In the genomic region with DNA sequence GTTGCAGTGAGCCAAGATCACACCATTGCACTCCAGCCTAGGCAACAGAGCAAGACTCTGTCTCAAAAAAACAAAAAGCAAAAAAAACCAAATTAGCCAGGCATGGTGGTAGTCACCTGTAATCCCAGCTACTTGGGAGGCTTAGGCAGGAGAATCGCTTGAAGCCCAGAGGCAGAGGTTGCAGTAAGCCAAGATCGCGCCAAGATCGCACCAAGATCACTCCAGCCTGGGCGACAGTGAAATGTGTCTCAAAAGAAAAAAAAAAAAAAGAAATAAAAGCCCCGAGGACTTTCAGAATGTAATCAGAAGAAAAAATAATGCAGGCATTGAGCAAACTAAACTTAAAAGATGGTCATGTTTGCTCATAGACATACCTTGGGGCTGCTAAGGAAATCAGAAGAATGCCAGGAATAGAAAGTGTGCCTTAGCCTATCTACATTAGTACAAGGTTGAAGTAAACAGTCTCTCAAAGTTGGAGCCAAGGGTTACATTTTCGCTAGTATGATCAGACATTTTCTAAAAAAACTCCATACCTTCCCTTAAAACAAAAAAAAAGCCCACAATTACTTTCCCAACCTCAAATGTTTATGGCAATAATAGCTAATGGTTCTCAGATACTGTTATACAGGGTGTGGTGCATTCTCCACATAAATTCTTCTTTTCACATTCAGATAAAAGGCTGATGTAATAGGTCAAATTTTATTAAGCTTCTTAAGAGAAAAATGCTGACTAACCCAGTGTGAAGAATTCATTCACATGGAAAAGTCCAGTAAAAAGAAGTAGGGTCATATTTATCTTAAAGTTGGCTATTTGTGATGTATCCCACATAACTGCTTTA, we compare ENCODE assay signal across 15 cellular contexts. TPM values are rescaled to one million over a fixed set of nuclear protein-coding genes. Genes with fewer than 3 reads are reported as not detected.
A peak's percentile ranks its signal among the peaks of the same experiment; 100 is the strongest.
DNase-seq lines count a peak whose midpoint lies in the region; ATAC-seq and TF ChIP-seq lines count a peak whose summit lies in the region.
"Had no signal": no experiment of that assay in that cellular context is flagged by ENCODE, and none has a peak within 500 bp of the region (broad histone marks: within the 10 kb centered on the region; RNA-seq: fewer than 3 reads in every experiment).

No MANE protein-coding gene starts in this region.

- H3K27me3 ChIP-seq in adipocyte (replicated peaks; ENCODE audit: control insufficient read depth, insufficient read depth, low read length) (no peaks in the 10 kb centered on the region), skeletal muscle satellite cell (ENCODE audit: control insufficient read depth, insufficient read depth, low read length) (no peaks in the 10 kb centered on the region), transverse colon (no peaks in the 10 kb centered on the region)

- peak overlapping the region in 1 of 4 donors; percentile 26 for H3K27ac ChIP-seq in transverse colon
- H3K27ac ChIP-seq: KMS-11 had no signal

- no peak for TF ChIP-seq CTCF in transverse colon (IDR thresholded peaks at IDR 0.05)

- DNase-seq in ELR (ENCODE audit: low read depth) (peak; percentile 24), adipocyte (ENCODE audit: low read depth) (peak; percentile 53), foreskin melanocyte (peak; percentile 51), T-cell (no peak), transverse colon (no peak), ACHN (no peak)
- DNase-seq: activated CD4-positive, alpha-beta T cell treated with anti-CD3 and anti-CD28 coated beads for 1 hour; activated gamma-delta T cell treated with Interleukin-2 at 50 U/mL for 16 hours; DMS153; effector CD4-positive, alpha-beta T cell; NCI-H2227 treated with DMSO at 0.1 percent for 48 hours; SIG-M5 had no signal

- peak overlapping the region; percentile 60 for H3K9ac ChIP-seq in adipocyte (ENCODE audit: low read length)
- H3K9ac ChIP-seq in skeletal muscle satellite cell (ENCODE audit: low read depth, low read length) = peak overlapping the region; percentile 51
- H3K9ac ChIP-seq: KMS-11 had no signal

- intact Hi-C loops in transverse colon (cut with DNase I; ENCODE audit: low total_unique reads) = no loop called here

- H3K4me3 ChIP-seq in adipocyte (ENCODE audit: low read length) (peak overlapping the region; percentile 54), skeletal muscle satellite cell (ENCODE audit: low read length) (no peak overlapping the region), transverse colon (no peak overlapping the region)

- no peaks in the 10 kb centered on the region for H3K4me1 Mint-ChIP-seq in T-cell

- no peak overlapping the region for H3K27ac Mint-ChIP-seq in T-cell

- no peak for TF ChIP-seq EP300 in transverse colon (IDR thresholded peaks at IDR 0.05; ENCODE audit: low read depth)

- no peak for ATAC-seq in HG03571 (IDR thresholded peaks at IDR 0.05; ENCODE audit: unreplicated experiment)
- no peak for ATAC-seq in T-cell (replicated peaks in 1 of 4)

- peak overlapping the region; percentile 23 for H3K4me2 ChIP-seq in skeletal muscle satellite cell (ENCODE audit: low read length)
- H3K4me2 ChIP-seq: KMS-11 had no signal

- POLR2A ChIA-PET in T-cell (lab: Charles Lee) = no interaction called here

- peaks cover 31% of the 10 kb centered on the region for H3K36me3 Mint-ChIP-seq in T-cell

- H3K9me3 Mint-ChIP-seq in T-cell = peaks cover 0 to 4% (median 3%) of the 10 kb centered on the region in 3 donors

- CTCF ChIA-PET in T-cell (lab: Charles Lee) = no interaction called here

- 87 to 88% methylated on average over 4 to 7 of the region's 7 CpGs for WGBS in transverse colon (ENCODE audit: low coverage in 1 of 2), 2 donors

- no peak for TF ChIP-seq POLR2A in transverse colon (IDR thresholded peaks at IDR 0.05)

- in situ Hi-C loops in transverse colon (cut with MboI; ENCODE audit: low pct_ligation_motif_present in 1 of 4, low pct_unique_long_range_greater_than_20kb in 1 of 4, low sequenced_read_pairs in 3 of 4) = no loop called here
- in situ Hi-C loops in ACHN (cut with HindIII; ENCODE audit: low pct_ligation_motif_present, low pct_unique_long_range_greater_than_20kb, low sequenced_read_pairs) = no loop called here

- H3K36me3 ChIP-seq in adipocyte (ENCODE audit: control insufficient read depth, insufficient read depth, low read length, severe bottlenecking) (peaks cover 6% of the 10 kb centered on the region), skeletal muscle satellite cell (ENCODE audit: insufficient read depth, low read length) (no peaks in the 10 kb centered on the region), transverse colon (no peaks in the 10 kb centered on the region)

- no peaks in the 10 kb centered on the region for H3K9me3 ChIP-seq in adipocyte (ENCODE audit: control insufficient read depth, low read length)
- H3K9me3 ChIP-seq in skeletal muscle satellite cell (replicated peaks; ENCODE audit: low read length) = no peaks in the 10 kb centered on the region
- no peaks in the 10 kb centered on the region for H3K9me3 ChIP-seq in transverse colon

- peaks cover 27% of the 10 kb centered on the region for H3K4me1 ChIP-seq in adipocyte (ENCODE audit: control insufficient read depth, insufficient read depth, low read length)
- H3K4me1 ChIP-seq in skeletal muscle satellite cell (ENCODE audit: control insufficient read depth, insufficient read depth, low read length) = peaks cover 15% of the 10 kb centered on the region
- no peaks in the 10 kb centered on the region for H3K4me1 ChIP-seq in transverse colon

- no peaks in the 10 kb centered on the region for H3K27me3 Mint-ChIP-seq in T-cell

- H3K4me3 Mint-ChIP-seq in T-cell = no peak overlapping the region

RNA-seq across cellular contexts. Expression of a gene that starts 15.8 kb away (rescaled TPM):
- total RNA-seq in skeletal muscle satellite cell (2012; rRNA removed) = 50.7 and 70.2 TPM in 2 replicates
- 10 to 100 TPM; 11.3 to 23.6 (median 18.1) TPM for total RNA-seq in T-cell
- total RNA-seq in transverse colon = 10 to 100 TPM in 3 of 4 donors, 1 to 10 TPM in 1; 7.5 to 62.7 (median 25.9) TPM

RNA-seq across cellular contexts. Expression of a gene that starts 21.1 kb away (rescaled TPM):
- total RNA-seq in skeletal muscle satellite cell (2012; rRNA removed) = 26.2 and 36.5 TPM in 2 replicates
- total RNA-seq in T-cell = 10 to 100 TPM in 4 of 5 donors, 1 to 10 TPM in 1; 7.5 to 13.2 (median 13.0) TPM
- 10 to 100 TPM; 15.3 to 58.4 (median 38.5) TPM for total RNA-seq in transverse colon

RNA-seq across cellular contexts. Expression of a gene that starts 46.3 kb away (rescaled TPM):
- not detected in 2 replicates for total RNA-seq in skeletal muscle satellite cell (2012; rRNA removed)
- total RNA-seq in T-cell (not detected), transverse colon (not detected)

Comparison
In these comparisons a context has a peak if more than half of its experiments do, and no peak if none do; other contexts are left out.
1. DNase-seq: peak in ELR (single experiment), adipocyte (single experiment) and foreskin melanocyte (single experiment); none in T-cell (0 of 34), transverse colon (single experiment) and ACHN (single experiment).